22 cellular contexts compared by ENCODE assay signal in the genomic region with DNA sequence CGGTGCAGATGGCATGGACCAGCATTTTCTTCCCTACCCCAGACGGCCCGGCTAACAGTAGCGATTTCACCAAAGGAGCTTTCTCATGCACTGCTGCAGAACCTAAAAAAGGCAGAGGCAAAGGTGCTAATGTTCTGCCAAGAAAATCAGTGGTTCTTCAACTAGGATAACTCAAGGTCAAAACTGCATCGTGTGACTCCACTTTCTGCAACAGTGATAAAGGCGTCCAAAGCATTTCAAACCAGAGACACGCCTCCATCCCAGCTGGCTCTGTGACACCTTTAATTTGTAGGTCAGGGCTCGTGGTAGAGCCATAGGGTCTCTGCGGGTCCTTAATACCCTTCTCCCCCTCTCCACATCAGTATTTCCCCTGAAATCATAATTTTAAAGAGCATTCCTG.
"Had no signal": no experiment of that assay in that cellular context is flagged by ENCODE, and none has a peak within 500 bp of the region (broad histone marks: within the 10 kb centered on the region; RNA-seq: fewer than 3 reads in every experiment).

No MANE protein-coding gene starts in this region.

- H3K9me3 Mint-ChIP-seq: central memory CD8-positive, alpha-beta T cell; dendritic cell treated with granulocyte-macrophage colony-stimulating factor and Interleukin-4, amounts not matched to agents 40 ng/mL and 50 ng/mL, for 4 days; memory B cell; natural killer cell treated with Interleukin-12 subunit alpha and Interleukin-12 subunit beta and Interleukin-15 and Interleukin-18, amount 100 ng/mL, for 72 hours; neural progenitor cell; stimulated activated naive B cell treated with anti-CD40 and anti-IgM and Interleukin-4, amounts not matched to agents 10 μg/mL and 1 μg/mL and 100 μg/mL, for 72 hours; stimulated activated naive CD8-positive, alpha-beta T cell treated with anti-CD3 and anti-CD28 coated beads, Interleukin-15, amount 100 ng/mL, for 72 hours had no signal

- H3K27me3 ChIP-seq: foreskin keratinocyte, neural progenitor cell, ovary, right lobe of liver had no signal

- H3K9me3 ChIP-seq: lower lobe of right lung, ovary, right lobe of liver, thoracic aorta, transverse colon had no signal

- H3K4me3 ChIP-seq: lower lobe of right lung, neural progenitor cell, ovary, right lobe of liver, thoracic aorta, transverse colon had no signal

- H3K27ac ChIP-seq: foreskin keratinocyte, lower lobe of right lung, neural progenitor cell, ovary, right lobe of liver, thoracic aorta, transverse colon had no signal

- H3K36me3 ChIP-seq: lower lobe of right lung, neural progenitor cell, ovary, right lobe of liver, thoracic aorta, transverse colon had no signal

- H3K36me3 Mint-ChIP-seq: memory B cell; natural killer cell treated with Interleukin-12 subunit alpha and Interleukin-12 subunit beta and Interleukin-15 and Interleukin-18, amount 100 ng/mL, for 72 hours; neural progenitor cell; stimulated activated naive B cell treated with anti-CD40 and anti-IgM and Interleukin-4, amounts not matched to agents 10 μg/mL and 1 μg/mL and 100 μg/mL, for 72 hours had no signal

- ATAC-seq: foreskin keratinocyte; left lobe of liver; lower lobe of right lung; natural killer cell treated with Interleukin-12 subunit alpha and Interleukin-12 subunit beta and Interleukin-15 and Interleukin-18, amount 100 ng/mL, for 72 hours; right lobe of liver; stimulated activated naive B cell treated with anti-CD40 and anti-IgM and Interleukin-4, amounts not matched to agents 10 μg/mL and 1 μg/mL and 100 μg/mL, for 72 hours; stimulated activated naive CD8-positive, alpha-beta T cell treated with anti-CD3 and anti-CD28 coated beads, Interleukin-15, amount 100 ng/mL, for 72 hours had no signal

- DNase-seq: foreskin keratinocyte; hippocampal formation; kidney glomerular epithelial cell; lower lobe of right lung; midbrain; nucleus accumbens; ovary; right lobe of liver; stimulated activated CD4-positive, alpha-beta T cell treated with anti-CD3 and anti-CD28 coated beads, Interleukin-15, amount 100 ng/mL, for 24 hours; stimulated activated CD4-positive, alpha-beta T cell treated with anti-CD3 and anti-CD28 coated beads, Interleukin-1b, Interleukin-23, amount 100 ng/mL, for 48 hours; stimulated activated CD4-positive, alpha-beta T cell treated with anti-CD3 and anti-CD28 coated beads, Interleukin-4, amount 100 ng/mL, for 24 hours; stimulated activated naive B cell treated with anti-CD40 and anti-IgM and Interleukin-4, amounts not matched to agents 10 μg/mL and 1 μg/mL and 100 μg/mL, for 72 hours; stimulated activated naive CD8-positive, alpha-beta T cell treated with anti-CD3 and anti-CD28 coated beads, Interleukin-15, amount 100 ng/mL, for 72 hours; transverse colon had no signal

- H3K4me1 ChIP-seq: foreskin keratinocyte, lower lobe of right lung, right lobe of liver, transverse colon had no signal

- H3K4me3 Mint-ChIP-seq: central memory CD8-positive, alpha-beta T cell; dendritic cell treated with granulocyte-macrophage colony-stimulating factor and Interleukin-4, amounts not matched to agents 40 ng/mL and 50 ng/mL, for 4 days; memory B cell; natural killer cell treated with Interleukin-12 subunit alpha and Interleukin-12 subunit beta and Interleukin-15 and Interleukin-18, amount 100 ng/mL, for 72 hours; neural progenitor cell; stimulated activated naive B cell treated with anti-CD40 and anti-IgM and Interleukin-4, amounts not matched to agents 10 μg/mL and 1 μg/mL and 100 μg/mL, for 72 hours; stimulated activated naive CD8-positive, alpha-beta T cell treated with anti-CD3 and anti-CD28 coated beads, Interleukin-15, amount 100 ng/mL, for 72 hours had no signal

- H3K27ac Mint-ChIP-seq: dendritic cell treated with granulocyte-macrophage colony-stimulating factor and Interleukin-4, amounts not matched to agents 40 ng/mL and 50 ng/mL, for 4 days; memory B cell; neural progenitor cell; progenitor cell of endocrine pancreas; stimulated activated naive B cell treated with anti-CD40 and anti-IgM and Interleukin-4, amounts not matched to agents 10 μg/mL and 1 μg/mL and 100 μg/mL, for 72 hours; stimulated activated naive CD8-positive, alpha-beta T cell treated with anti-CD3 and anti-CD28 coated beads, Interleukin-15, amount 100 ng/mL, for 72 hours had no signal
